Comparison of ENCODE assay signal across 18 cellular contexts in genomic region chr12:79552186-79552585, GRCh38.
"Had no signal": no experiment of that assay in that cellular context is flagged by ENCODE, and none has a peak within 500 bp of the region (broad histone marks: within the 10 kb centered on the region; RNA-seq: fewer than 3 reads in every experiment).

No MANE protein-coding gene starts in this region.

- H3K27ac ChIP-seq: cardiac muscle cell, colonic mucosa, psoas muscle, sigmoid colon had no signal

- DNase-seq: activated CD4-positive, alpha-beta T cell treated with anti-CD3 and anti-CD28 coated beads, Interleukin-2, amount 10 ng/mL, durations not matched to agents 7 days and 5 days; activated CD4-positive, CD25-positive, alpha-beta regulatory T cell; activated T-cell treated with anti-CD3 and anti-CD28 coated beads for 4 hours; amniotic stem cell; colonic mucosa; erythroblast; foreskin melanocyte; head of caudate nucleus; nucleus accumbens; psoas muscle; sigmoid colon; stimulated activated CD4-positive, alpha-beta T cell treated with anti-CD3 and anti-CD28 coated beads, Interleukin-2, amount 100 ng/mL, for 24 hours; stimulated activated naive CD8-positive, alpha-beta T cell treated with anti-CD3 and anti-CD28 coated beads, Interleukin-15, Interleukin-2, amounts not matched to agents 100 U/mL and 50 U/mL, for 24 hours; T-helper 17 cell had no signal

- H3K27me3 ChIP-seq: cardiac muscle cell, colonic mucosa, sigmoid colon had no signal

- H3K4me3 ChIP-seq: cardiac muscle cell, colonic mucosa, psoas muscle, sigmoid colon had no signal

- H3K9me3 ChIP-seq: colonic mucosa, psoas muscle, sigmoid colon had no signal

- H3K36me3 ChIP-seq: cardiac muscle cell, colonic mucosa, sigmoid colon had no signal

- ATAC-seq: activated naive CD4-positive, alpha-beta T cell treated with anti-CD3 and anti-CD28 coated beads, Interleukin-2, amount 50 U/mL, for 72 hours; left lobe of liver; natural killer cell treated with Interleukin-12 subunit alpha and Interleukin-12 subunit beta and Interleukin-15 and Interleukin-18, amount 100 ng/mL, for 72 hours; psoas muscle; stimulated activated naive CD8-positive, alpha-beta T cell treated with anti-CD3 and anti-CD28 coated beads, Interleukin-15, Interleukin-2, amounts not matched to agents 100 U/mL and 50 U/mL, for 24 hours; T-helper 17 cell had no signal

- H3K4me1 ChIP-seq: colonic mucosa, psoas muscle had no signal
